Comparison of ENCODE assay signal across 8 cellular contexts in genomic region chr10:45726703-45727420, GRCh38. TPM values are rescaled to one million over a fixed set of nuclear protein-coding genes. Genes with fewer than 3 reads are reported as not detected.
DNase-seq lines count a peak whose midpoint lies in the region; ATAC-seq and TF ChIP-seq lines count a peak whose summit lies in the region.
"Not testable (repeated sequence)": the region's sequence is repeated elsewhere in the genome, so short reads cannot be mapped to it uniquely, and the experiment has no call there.

Gene WASHC2C (plus strand): TSS chr10:45727266. CDS start chr10:45727318, 52 bp downstream.

- not testable (repeated sequence) for H3K79me2 ChIP-seq in DND-41 (ENCODE audit: insufficient read depth, low read length); KMS-11 (ENCODE audit: insufficient read depth, low read depth)

- not testable (repeated sequence) for H3K9me3 ChIP-seq in DND-41 (ENCODE audit: insufficient read depth, low read length, severe bottlenecking); RWPE2 (ENCODE audit: severe bottlenecking); esophagus squamous epithelium; muscle layer of colon (ENCODE audit: low read length)

- H3K9ac ChIP-seq in DND-41 (ENCODE audit: low read depth, low read length), result peak within 1 kb of the TSS; percentile 57
- H3K9ac ChIP-seq in KMS-11, result peak within 1 kb of the TSS; percentile 53; the same call in 1 of the 2 replicates
- not testable (repeated sequence) for H3K9ac ChIP-seq in muscle layer of colon (ENCODE audit: low read length)

- TF ChIP-seq POLR2A in esophagus squamous epithelium (IDR thresholded peaks at IDR 0.05), result peak in 3 of 4 donors; percentile 14 to 63 (median 41)

- H3K4me1 ChIP-seq in DND-41 (ENCODE audit: insufficient read depth, low read length), result peaks cover 19% of the 10 kb centered on the region
- not testable (repeated sequence) for H3K4me1 ChIP-seq in KMS-11 (ENCODE audit: low read depth, poor library complexity, severe bottlenecking); RWPE2 (ENCODE audit: insufficient read depth, poor library complexity, severe bottlenecking); esophagus squamous epithelium; muscle layer of colon (ENCODE audit: insufficient read depth, low read length)

- peak; percentile 97 for DNase-seq in DND-41
- peak; percentile 73 for DNase-seq in RWPE2 (ENCODE audit: low spot score)
- peak; percentile 96 to 97 for DNase-seq in activated T-helper 1 cell treated with anti-CD3 and anti-CD28 coated beads, Interleukin-2, amount 50 U/mL, for 16 hours (ENCODE audit: low read depth in 1 of 2, low spot score in 1 of 2)
- DNase-seq in esophagus squamous epithelium (lab: John Stamatoyannopoulos, UW), result peak; percentile 31
- DNase-seq in stimulated activated CD8-positive, alpha-beta memory T cell treated with anti-CD3 and anti-CD28 coated beads, Interleukin-7, amount 100 ng/mL, for 1 hour (ENCODE audit: low read depth in 2 of 2), result peak; percentile 87 to 96

- peak within 1 kb of the TSS; percentile 73 for H3K27ac ChIP-seq in DND-41 (ENCODE audit: low read length)
- H3K27ac ChIP-seq in KMS-11, result not testable (repeated sequence)
- peak within 1 kb of the TSS; percentile 29 for H3K27ac ChIP-seq in RWPE2 (ENCODE audit: poor library complexity, severe bottlenecking)
- peak within 1 kb of the TSS; percentile 83 to 90 (median 88) for H3K27ac ChIP-seq in esophagus squamous epithelium
- H3K27ac ChIP-seq in muscle layer of colon (ENCODE audit: low read depth, low read length), result peak within 1 kb of the TSS; percentile 63

- H3K36me3 ChIP-seq in DND-41 (ENCODE audit: insufficient read depth, low read length); KMS-11 (ENCODE audit: insufficient read depth); RWPE2 (ENCODE audit: low read depth); esophagus squamous epithelium; muscle layer of colon (ENCODE audit: insufficient read depth, low read length): not testable (repeated sequence)

- H3K27me3 ChIP-seq in DND-41 (ENCODE audit: insufficient read depth, low read length, poor library complexity); KMS-11 (ENCODE audit: insufficient read depth, low read depth); RWPE2 (ENCODE audit: insufficient read depth, poor library complexity, severe bottlenecking); esophagus squamous epithelium; muscle layer of colon (ENCODE audit: control insufficient read depth in 1 of 2, insufficient read depth in 2 of 2, low read length in 2 of 2): not testable (repeated sequence)

- 0% methylated on average over 2 to 10 of the region's 49 CpGs for WGBS in esophagus squamous epithelium, 2 donors

- intact Hi-C loops in esophagus squamous epithelium (cut with DNase I), result not testable (repeated sequence)

- H2AFZ ChIP-seq in DND-41 (ENCODE audit: low read depth, low read length) (peak within 1 kb of the TSS; percentile 65), KMS-11 (ENCODE audit: low read depth) (peak within 1 kb of the TSS; percentile 83)

- not testable (repeated sequence) for H4K20me1 ChIP-seq in DND-41 (ENCODE audit: insufficient read depth, low read length); KMS-11 (ENCODE audit: insufficient read depth)

- peak within 1 kb of the TSS; percentile 81 for H3K4me2 ChIP-seq in DND-41 (ENCODE audit: insufficient read depth, low read length)
- peak within 1 kb of the TSS; percentile 48 for H3K4me2 ChIP-seq in KMS-11

- ATAC-seq in DND-41 (ENCODE audit: insufficient read depth, low read depth), result peak; percentile 94
- ATAC-seq in GM21825 (IDR thresholded peaks at IDR 0.05; ENCODE audit: unreplicated experiment), result peak; percentile 92
- peak; percentile 73 for ATAC-seq in RWPE2 (ENCODE audit: low read depth)

- not testable (repeated sequence) for TF ChIP-seq CTCF in DND-41 (IDR thresholded peaks at IDR 0.05; ENCODE audit: borderline replicate concordance, extremely low read depth, low read length, poor library complexity, severe bottlenecking); KMS-11 (conservative IDR thresholded peaks at IDR 0.05; ENCODE audit: low read depth, low read length); RWPE2 (IDR thresholded peaks at IDR 0.05; ENCODE audit: poor library complexity, severe bottlenecking); esophagus squamous epithelium (IDR thresholded peaks at IDR 0.05)

- H3K4me3 ChIP-seq in DND-41 (ENCODE audit: low read depth in 1 of 2, low read length in 2 of 2) (peak within 1 kb of the TSS; percentile 24 to 58), RWPE2 (ENCODE audit: severe bottlenecking) (peak within 1 kb of the TSS; percentile 82), esophagus squamous epithelium (peak within 1 kb of the TSS; percentile 69 to 94 (median 76)), muscle layer of colon (ENCODE audit: low read depth in 1 of 2, low read length in 2 of 2) (peak within 1 kb of the TSS; percentile 68 to 70)
- H3K4me3 ChIP-seq in KMS-11 (IDR thresholded peaks at IDR 0.05; ENCODE audit: insufficient read depth, low read depth, low read length), result not testable (repeated sequence)

RNA-seq across cellular contexts. Expression of gene WASHC2C, which starts in this region (rescaled TPM):
- total RNA-seq in esophagus squamous epithelium, result 10 to 100 TPM; 18.9 to 30.1 (median 19.7) TPM

Comparison
In these comparisons a context has a peak if more than half of its experiments do, and no peak if none do; other contexts are left out.
1. DNase-seq: peak in every context shown above with its lines; median percentile 97 in DND-41; 96 in activated T-helper 1 cell treated with anti-CD3 and anti-CD28 coated beads, Interleukin-2, amount 50 U/mL, for 16 hours; 92 in stimulated activated CD8-positive, alpha-beta memory T cell treated with anti-CD3 and anti-CD28 coated beads, Interleukin-7, amount 100 ng/mL, for 1 hour; 73 in RWPE2; 31 in esophagus squamous epithelium.